9 cellular contexts compared by ENCODE assay signal in genomic region chrX:97398030-97398551, GRCh38.
DNase-seq lines count a peak whose midpoint lies in the region; ATAC-seq and TF ChIP-seq lines count a peak whose summit lies in the region.
"Had no signal": no experiment of that assay in that cellular context is flagged by ENCODE, and none has a peak within 500 bp of the region (broad histone marks: within the 10 kb centered on the region; RNA-seq: fewer than 3 reads in every experiment).

No MANE protein-coding gene starts in this region.

- DNase-seq in Jurkat, Clone E6-1 (ENCODE audit: low read depth, low spot score): peak; percentile 22
- DNase-seq in NCI-H510A treated with DMSO at 0.1 percent for 48 hours (lab: John Stamatoyannopoulos, UW): no peak
- DNase-seq in HAP-1 (ENCODE audit: low spot score in 2 of 2): no peak
- DNase-seq in tibial nerve (ENCODE audit: low spot score in 2 of 2): no peak
- DNase-seq: NCI-H510A had no signal

- H3K36me3 ChIP-seq in iPS-20b (ENCODE audit: insufficient read depth, low read depth, low read length): 0 out of 2 replicates have a peak, but pooled peaks cover 4% of the 10 kb centered on the region
- no peaks in the 10 kb centered on the region for H3K36me3 ChIP-seq in HAP-1 (replicated peaks)
- no peaks in the 10 kb centered on the region for H3K36me3 ChIP-seq in tibial nerve
- H3K36me3 ChIP-seq: vagina had no signal

- TF ChIP-seq POLR2A in tibial nerve (IDR thresholded peaks at IDR 0.05): no peak

- H3K9me3 ChIP-seq in iPS-20b (ENCODE audit: insufficient read depth, low read depth, low read length) (no peaks in the 10 kb centered on the region), HAP-1 (no peaks in the 10 kb centered on the region), tibial nerve (no peaks in the 10 kb centered on the region)
- H3K9me3 ChIP-seq: vagina had no signal

- in situ Hi-C loops in HAP-1 (cut with MboI; ENCODE audit: low sequenced_read_pairs): no loop called here

- H3K9ac ChIP-seq in iPS-20b (ENCODE audit: low read depth, low read length): no peak overlapping the region; the same call in 1 of the 2 replicates

- no peak overlapping the region for H3K4me3 ChIP-seq in Jurkat, Clone E6-1 (ENCODE audit: low read length)
- H3K4me3 ChIP-seq in iPS-20b (ENCODE audit: low read length) (peak overlapping the region; percentile 12; the same call in 1 of the 2 replicates), HAP-1 (no peak overlapping the region), tibial nerve (no peak overlapping the region)
- H3K4me3 ChIP-seq: vagina had no signal

- H3K27ac ChIP-seq in iPS-20b (ENCODE audit: low read length) (no peak overlapping the region), tibial nerve (no peak overlapping the region)
- H3K27ac ChIP-seq: vagina had no signal

- peak; percentile 48 for ATAC-seq in GM19035 (IDR thresholded peaks at IDR 0.05; ENCODE audit: unreplicated experiment)
- ATAC-seq in HG02571 (IDR thresholded peaks at IDR 0.05; ENCODE audit: unreplicated experiment): peak; percentile 43

- no peak for TF ChIP-seq EP300 in tibial nerve (IDR thresholded peaks at IDR 0.05)

- WGBS in tibial nerve, 2 donors: 45 to 62% methylated on average over 3 of the region's 3 CpGs

- H3K27me3 ChIP-seq in iPS-20b (ENCODE audit: insufficient read depth, low read length): no peaks in the 10 kb centered on the region
- no peaks in the 10 kb centered on the region for H3K27me3 ChIP-seq in HAP-1 (ENCODE audit: low read depth)
- H3K27me3 ChIP-seq in tibial nerve: peaks cover 0 to 10% of the 10 kb centered on the region in 2 donors
- H3K27me3 ChIP-seq: vagina had no signal

- H3K4me1 ChIP-seq in iPS-20b (ENCODE audit: insufficient read depth, low read length) (peaks cover 6% of the 10 kb centered on the region; the same call in 1 of the 2 replicates), HAP-1 (no peaks in the 10 kb centered on the region), tibial nerve (no peaks in the 10 kb centered on the region)
- H3K4me1 ChIP-seq: vagina had no signal

- no peak for TF ChIP-seq CTCF in tibial nerve (IDR thresholded peaks at IDR 0.05)
